In the genomic region with DNA sequence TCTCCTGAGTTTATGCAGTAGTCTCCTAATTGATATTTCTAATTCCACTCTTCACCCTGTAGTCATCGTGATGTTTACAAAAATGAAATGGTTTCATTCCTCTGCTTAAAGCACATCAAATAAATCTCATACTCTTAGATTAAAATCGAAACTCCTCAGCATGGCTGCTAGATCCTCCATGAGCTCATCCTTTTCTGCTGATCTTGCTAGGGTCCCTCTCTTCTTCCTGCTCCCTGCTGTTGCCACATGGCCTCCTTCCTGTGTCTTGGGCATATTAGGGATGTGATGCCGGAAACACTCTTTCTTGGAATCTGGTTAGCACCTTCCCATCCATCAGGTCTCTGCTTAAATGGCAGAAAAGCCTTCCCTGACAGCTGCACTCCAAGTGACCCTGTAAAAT, we compare ENCODE assay signal across 1 cellular context.
TF ChIP-seq lines count a peak whose summit lies in the region.

No MANE protein-coding gene starts in this region.

TF ChIP-seq in SK-N-SH, 30 proteins besides CTCF, POLR2A, EP300 and RAD21:
- no peak for TF ChIP-seq MXI1 (IDR thresholded peaks at IDR 0.05; ENCODE audit: low read depth, low read length)
- TF ChIP-seq CHD2 (IDR thresholded peaks at IDR 0.05; ENCODE audit: low read length, partially characterized antibody): no peak
- no peak for TF ChIP-seq RCOR1 (IDR thresholded peaks at IDR 0.05; ENCODE audit: low read length)
- no peak for TF ChIP-seq TAF1 (IDR thresholded peaks at IDR 0.05; ENCODE audit: borderline replicate concordance, low read depth, low read length)
- TF ChIP-seq GABPA (IDR thresholded peaks at IDR 0.05; ENCODE audit: low read depth): no peak
- TF ChIP-seq, protein P1, sequence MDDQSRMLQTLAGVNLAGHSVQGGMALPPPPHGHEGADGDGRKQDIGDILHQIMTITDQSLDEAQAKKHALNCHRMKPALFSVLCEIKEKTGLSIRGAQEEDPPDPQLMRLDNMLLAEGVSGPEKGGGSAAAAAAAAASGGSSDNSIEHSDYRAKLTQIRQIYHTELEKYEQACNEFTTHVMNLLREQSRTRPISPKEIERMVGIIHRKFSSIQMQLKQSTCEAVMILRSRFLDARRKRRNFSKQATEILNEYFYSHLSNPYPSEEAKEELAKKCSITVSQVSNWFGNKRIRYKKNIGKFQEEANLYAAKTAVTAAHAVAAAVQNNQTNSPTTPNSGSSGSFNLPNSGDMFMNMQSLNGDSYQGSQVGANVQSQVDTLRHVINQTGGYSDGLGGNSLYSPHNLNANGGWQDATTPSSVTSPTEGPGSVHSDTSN (IDR thresholded peaks at IDR 0.05): no peak
- TF ChIP-seq JUND (IDR thresholded peaks at IDR 0.05): no peak
- no peak for TF ChIP-seq REST (IDR thresholded peaks at IDR 0.05; ENCODE audit: low read depth, low read length)
- TF ChIP-seq, protein P2, sequence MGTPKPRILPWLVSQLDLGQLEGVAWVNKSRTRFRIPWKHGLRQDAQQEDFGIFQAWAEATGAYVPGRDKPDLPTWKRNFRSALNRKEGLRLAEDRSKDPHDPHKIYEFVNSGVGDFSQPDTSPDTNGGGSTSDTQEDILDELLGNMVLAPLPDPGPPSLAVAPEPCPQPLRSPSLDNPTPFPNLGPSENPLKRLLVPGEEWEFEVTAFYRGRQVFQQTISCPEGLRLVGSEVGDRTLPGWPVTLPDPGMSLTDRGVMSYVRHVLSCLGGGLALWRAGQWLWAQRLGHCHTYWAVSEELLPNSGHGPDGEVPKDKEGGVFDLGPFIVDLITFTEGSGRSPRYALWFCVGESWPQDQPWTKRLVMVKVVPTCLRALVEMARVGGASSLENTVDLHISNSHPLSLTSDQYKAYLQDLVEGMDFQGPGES (IDR thresholded peaks at IDR 0.05; ENCODE audit: low read depth, low read length): no peak
- TF ChIP-seq MAX (IDR thresholded peaks at IDR 0.05; ENCODE audit: low read depth): no peak
- TF ChIP-seq USF1 (IDR thresholded peaks at IDR 0.05; ENCODE audit: borderline replicate concordance, low read depth): no peak
- TF ChIP-seq SIN3A (IDR thresholded peaks at IDR 0.05; ENCODE audit: borderline replicate concordance, low read depth, low read length): no peak
- TF ChIP-seq POLR2AphosphoS5 (IDR thresholded peaks at IDR 0.05; ENCODE audit: low read depth, low read length): no peak
- TF ChIP-seq MEF2A (IDR thresholded peaks at IDR 0.05; ENCODE audit: borderline replicate concordance, low read depth): no peak
- TF ChIP-seq TEAD4 (IDR thresholded peaks at IDR 0.05; ENCODE audit: borderline replicate concordance, insufficient read depth): no peak
- no peak for TF ChIP-seq FOXM1 (IDR thresholded peaks at IDR 0.05; ENCODE audit: low read depth)
- TF ChIP-seq USF2 (IDR thresholded peaks at IDR 0.05; ENCODE audit: borderline replicate concordance, low read depth, low read length): no peak
- TF ChIP-seq ZBTB33 (IDR thresholded peaks at IDR 0.05; ENCODE audit: borderline replicate concordance, low read depth): no peak
- no peak for TF ChIP-seq GATA2 (CRISPR knock-in tag; IDR thresholded peaks at IDR 0.05)
